In the genomic region with DNA sequence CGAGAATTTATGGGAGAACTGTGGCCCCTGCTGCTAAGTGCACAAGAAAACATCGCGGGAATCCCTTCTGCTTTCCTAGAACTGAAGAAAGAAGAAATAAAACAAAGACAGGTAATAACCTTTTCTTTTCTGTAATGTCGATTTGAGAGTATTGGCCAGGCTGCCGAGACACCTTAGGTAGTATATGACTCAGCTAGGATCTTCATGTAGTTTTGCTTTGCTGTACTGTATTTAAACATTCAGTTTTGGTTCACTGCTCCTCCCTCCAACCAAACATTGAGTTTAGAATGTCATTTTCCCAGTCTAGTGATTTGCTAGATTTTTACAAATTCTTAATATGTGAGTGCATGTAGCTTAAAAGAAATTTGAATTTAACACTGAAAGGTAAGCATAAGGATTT, we compare ENCODE assay signal across 25 cellular contexts.
"Had no signal": no experiment of that assay in that cellular context is flagged by ENCODE, and none has a peak within 500 bp of the region (broad histone marks: within the 10 kb centered on the region; RNA-seq: fewer than 3 reads in every experiment).

No MANE protein-coding gene starts in this region.

- H3K4me3 Mint-ChIP-seq: activated CD4-positive, alpha-beta T cell treated with anti-CD3 and anti-CD28 coated beads, Interleukin-2, amount 10 ng/mL, durations not matched to agents 24 days and 14 days; activated CD8-positive, alpha-beta T cell treated with anti-CD3 and anti-CD28 coated beads, Interleukin-2, amount 10 ng/mL, durations not matched to agents 7 days and 5 days; activated T-cell treated with anti-CD3 and anti-CD28 coated beads, Interleukin-2, amount 50 U/mL, for 4 hours; effector memory CD8-positive, alpha-beta T cell; naive thymus-derived CD4-positive, alpha-beta T cell; neural crest cell had no signal

- ATAC-seq: activated CD8-positive, alpha-beta T cell treated with anti-CD3 and anti-CD28 coated beads, Interleukin-2, amount 10 ng/mL, durations not matched to agents 7 days and 5 days; effector memory CD8-positive, alpha-beta T cell; foreskin keratinocyte; heart right ventricle; naive thymus-derived CD4-positive, alpha-beta T cell; pancreas; sciatic nerve; upper lobe of right lung had no signal

- H3K9me3 Mint-ChIP-seq: activated CD4-positive, alpha-beta T cell treated with anti-CD3 and anti-CD28 coated beads, Interleukin-2, amount 10 ng/mL, durations not matched to agents 24 days and 14 days; activated T-cell treated with anti-CD3 and anti-CD28 coated beads, Interleukin-2, amount 50 U/mL, for 4 hours; activated T-helper 2 cell treated with anti-CD3 and anti-CD28 coated beads, Interferon-gamma antibody, Interleukin-2, Interleukin-4, amounts not matched to agents 10 μg/mL and 5 μg/mL and 100 μg/mL, durations not matched to agents 14 hours and 24 hours and 36 hours; effector memory CD8-positive, alpha-beta T cell; naive thymus-derived CD4-positive, alpha-beta T cell; neural crest cell had no signal

- H3K27me3 Mint-ChIP-seq: activated CD4-positive, alpha-beta T cell treated with anti-CD3 and anti-CD28 coated beads, Interleukin-2, amount 10 ng/mL, durations not matched to agents 24 days and 14 days; effector memory CD8-positive, alpha-beta T cell; naive thymus-derived CD4-positive, alpha-beta T cell had no signal

- H3K27ac Mint-ChIP-seq: activated CD4-positive, alpha-beta T cell treated with anti-CD3 and anti-CD28 coated beads, Interleukin-2, amount 10 ng/mL, durations not matched to agents 24 days and 14 days; activated CD8-positive, alpha-beta T cell treated with anti-CD3 and anti-CD28 coated beads, Interleukin-2, amount 10 ng/mL, durations not matched to agents 7 days and 5 days; effector memory CD8-positive, alpha-beta T cell had no signal

- DNase-seq: activated CD4-positive, alpha-beta T cell treated with anti-CD3 and anti-CD28 coated beads, Interleukin-2, amount 10 ng/mL, durations not matched to agents 24 days and 14 days; activated CD8-positive, alpha-beta T cell treated with anti-CD3 and anti-CD28 coated beads, Interleukin-2, amount 10 ng/mL, durations not matched to agents 7 days and 5 days; activated T-cell treated with anti-CD3 and anti-CD28 coated beads, Interleukin-2, amount 50 U/mL, for 4 hours; amygdala; caudate nucleus; cortex of kidney; effector memory CD8-positive, alpha-beta T cell; foreskin keratinocyte; heart right ventricle; midbrain; naive thymus-derived CD4-positive, alpha-beta T cell; nucleus accumbens; pancreas; retina; stimulated activated CD4-positive, alpha-beta T cell treated with anti-CD3 and anti-CD28 coated beads, Interleukin-12 subunit alpha, Interleukin-12 subunit beta, amount 100 ng/mL, for 4 hours; stimulated activated CD4-positive, alpha-beta T cell treated with anti-CD3 and anti-CD28 coated beads, Interleukin-4, amount 100 ng/mL, for 1 hour; stomach; T-helper 1 cell; T1000; thyroid gland; upper lobe of right lung; WERI-Rb-1 had no signal
